Comparison of ENCODE assay signal across 8 cellular contexts in the genomic region with DNA sequence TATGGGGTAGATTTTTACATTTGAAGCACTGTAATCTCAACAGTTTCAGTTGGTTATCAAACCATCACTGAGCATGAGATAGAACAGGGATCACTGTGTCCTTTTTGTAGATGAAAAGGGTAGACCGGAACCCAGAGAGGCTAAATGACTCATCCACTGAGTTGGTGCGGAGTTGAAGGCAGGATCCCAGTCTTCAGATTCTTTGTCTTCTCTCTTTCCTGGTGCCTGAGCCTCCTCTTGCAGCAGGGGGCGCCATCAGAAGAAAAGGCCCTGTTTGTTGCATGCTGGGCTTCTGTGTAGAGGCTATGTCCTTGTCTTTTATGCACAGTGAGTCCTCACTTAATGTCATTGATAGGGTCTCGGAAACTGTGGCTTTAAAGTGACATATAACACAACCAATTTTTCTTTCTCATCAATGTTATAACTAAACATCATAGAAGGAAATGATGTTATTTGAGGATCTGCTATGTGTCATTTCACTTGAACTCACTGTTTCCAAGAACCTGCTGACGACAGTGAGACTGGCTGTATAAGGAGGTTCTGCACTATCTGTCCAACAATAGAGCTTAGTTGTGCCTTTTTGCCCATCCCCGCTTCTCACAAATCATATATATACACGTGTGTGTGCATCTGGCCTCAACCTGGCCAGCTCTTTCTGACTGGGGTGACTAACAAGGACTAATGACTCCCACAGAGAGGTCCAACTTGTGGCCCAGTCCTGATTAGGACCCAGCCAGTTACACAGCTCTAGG. TPM values are rescaled to one million over a fixed set of nuclear protein-coding genes. Genes with fewer than 3 reads are reported as not detected.
DNase-seq lines count a peak whose midpoint lies in the region; ATAC-seq lines count a peak whose summit lies in the region.

No MANE protein-coding gene starts in this region.

- DNase-seq in Daoy (ENCODE audit: low read depth): peak; percentile 56
- DNase-seq in SHP77 (lab: John Stamatoyannopoulos, UW): peak; percentile 14 to 17
- DNase-seq in activated effector memory CD4-positive, alpha-beta T cell treated with Interleukin-2 at 50 U/mL for 16 hours: peak; percentile 60
- peak; percentile 33 for DNase-seq in iPS DF 4.7 (ENCODE audit: extremely low read depth, low spot score)
- peak; percentile 85 to 89 for DNase-seq in stimulated activated CD4-positive, alpha-beta T cell treated with anti-CD3 and anti-CD28 coated beads, Interleukin-4, amount 100 ng/mL, for 48 hours (ENCODE audit: low read depth in 2 of 2)

- ATAC-seq in HG02798 (IDR thresholded peaks at IDR 0.05; ENCODE audit: poor library complexity, unreplicated experiment): peak; percentile 50
- no peak for ATAC-seq in HG03139 (IDR thresholded peaks at IDR 0.05; ENCODE audit: unreplicated experiment)
- ATAC-seq in HG03521 (IDR thresholded peaks at IDR 0.05; ENCODE audit: unreplicated experiment): no peak

RNA-seq across cellular contexts. Expression of a gene that starts 14.3 kb away (rescaled TPM):
- total RNA-seq in Daoy (2014; rRNA removed; shearing (Covaris generic)): 20.0 and 22.6 TPM in 2 replicates

RNA-seq across cellular contexts. Expression of a gene that starts 29.8 kb away (rescaled TPM):
- 12.0 and 14.9 TPM in 2 replicates for total RNA-seq in Daoy (2014; rRNA removed; shearing (Covaris generic))

RNA-seq across cellular contexts. Expression of a gene that starts 52.3 kb away (rescaled TPM):
- total RNA-seq in Daoy (2014; rRNA removed; shearing (Covaris generic)): 4.3 and 4.9 TPM in 2 replicates

Comparison
In these comparisons a context has a peak if more than half of its experiments do, and no peak if none do; other contexts are left out.
1. DNase-seq: peak in every context shown above with its lines; median percentile 87 in stimulated activated CD4-positive, alpha-beta T cell treated with anti-CD3 and anti-CD28 coated beads, Interleukin-4, amount 100 ng/mL, for 48 hours; 60 in activated effector memory CD4-positive, alpha-beta T cell treated with Interleukin-2 at 50 U/mL for 16 hours; 56 in Daoy; 33 in iPS DF 4.7; 16 in SHP77.